Comparison of ENCODE assay signal across 8 cellular contexts in genomic region chr18:3624546-3624817, GRCh38.
A peak's percentile ranks its signal among the peaks of the same experiment; 100 is the strongest.
DNase-seq lines count a peak whose midpoint lies in the region; ATAC-seq, FAIRE-seq and TF ChIP-seq lines count a peak whose summit lies in the region.

No MANE protein-coding gene starts in this region.

- no peaks in the 10 kb centered on the region for H3K27me3 Mint-ChIP-seq in CD4-positive, alpha-beta memory T cell
- H3K27me3 Mint-ChIP-seq in endothelial cell (ENCODE audit: unreplicated experiment) (peaks cover 6% of the 10 kb centered on the region), progenitor cell of endocrine pancreas (peaks cover 10% of the 10 kb centered on the region)

- peak overlapping the region in 7 of 8 donors; percentile 14 to 80 (median 41) for H3K4me3 Mint-ChIP-seq in CD4-positive, alpha-beta memory T cell
- H3K4me3 Mint-ChIP-seq in endothelial cell (ENCODE audit: unreplicated experiment) (no peak overlapping the region), progenitor cell of endocrine pancreas (ENCODE audit: low read depth) (peak overlapping the region; percentile 0)

- intact Hi-C loops in CD4-positive, alpha-beta memory T cell (cut with micrococcal nuclease) = loop anchor here (2.0 kb wide), 1 partner anchor 20 kb away; no protein-coding TSS in a partner anchor

- no peaks in the 10 kb centered on the region for H3K36me3 ChIP-seq in CD4-positive, alpha-beta memory T cell (ENCODE audit: insufficient read depth, low read length)
- H3K36me3 ChIP-seq in RWPE2 (ENCODE audit: low read depth) = no peaks in the 10 kb centered on the region

- TF ChIP-seq CTCF in RWPE2 (IDR thresholded peaks at IDR 0.05; ENCODE audit: poor library complexity, severe bottlenecking) (no peak), endothelial cell (IDR thresholded peaks at IDR 0.05; ENCODE audit: unreplicated experiment) (no peak), progenitor cell of endocrine pancreas (IDR thresholded peaks at IDR 0.05; ENCODE audit: unreplicated experiment) (no peak)

- H3K27ac Mint-ChIP-seq in CD4-positive, alpha-beta memory T cell = peak overlapping the region; percentile 38 to 85 (median 57)
- peak overlapping the region; percentile 85 for H3K27ac Mint-ChIP-seq in endothelial cell (ENCODE audit: unreplicated experiment)
- peak overlapping the region; percentile 97 for H3K27ac Mint-ChIP-seq in progenitor cell of endocrine pancreas

- ATAC-seq in RWPE2 (ENCODE audit: low read depth) = no peak

- CTCF ChIA-PET in CD4-positive, alpha-beta memory T cell (lab: Charles Lee; ENCODE audit: partially characterized antibody) = interaction anchor here (0.8 to 1.4 kb wide), 3 partner anchors 30 to 170 kb away, joined by 3 to 6 read pairs (median 3); no protein-coding TSS in a partner anchor

- no peak for DNase-seq in CD4-positive, alpha-beta memory T cell
- DNase-seq in RWPE2 (ENCODE audit: low spot score) (no peak), endothelial cell (ENCODE audit: low spot score) (no peak), progenitor cell of endocrine pancreas (ENCODE audit: low spot score, unreplicated experiment) (no peak), urothelium cell line (ENCODE audit: low spot score) (no peak), DMS53 treated with DMSO at 0.1 percent for 48 hours (lab: John Stamatoyannopoulos, UW; ENCODE audit: unreplicated experiment) (no peak), cerebellar cortex (ENCODE audit: low spot score) (no peak), NCI-H1105 treated with DMSO at 0.1 percent for 48 hours (lab: John Stamatoyannopoulos, UW) (no peak)

- peaks cover 12 to 23% (median 16%) of the 10 kb centered on the region in 4 donors for H3K4me1 Mint-ChIP-seq in CD4-positive, alpha-beta memory T cell
- peaks cover 16% of the 10 kb centered on the region for H3K4me1 Mint-ChIP-seq in endothelial cell (ENCODE audit: unreplicated experiment)
- peaks cover 31% of the 10 kb centered on the region for H3K4me1 Mint-ChIP-seq in progenitor cell of endocrine pancreas (ENCODE audit: low read depth)

- no peaks in the 10 kb centered on the region for H3K27me3 ChIP-seq in CD4-positive, alpha-beta memory T cell (ENCODE audit: insufficient read depth, low read length)
- no peaks in the 10 kb centered on the region for H3K27me3 ChIP-seq in RWPE2 (ENCODE audit: insufficient read depth, poor library complexity, severe bottlenecking)

- H3K9me3 ChIP-seq in CD4-positive, alpha-beta memory T cell (ENCODE audit: control insufficient read depth in 1 of 2, low read length in 2 of 2) = no peaks in the 10 kb centered on the region
- no peaks in the 10 kb centered on the region for H3K9me3 ChIP-seq in RWPE2 (ENCODE audit: severe bottlenecking)

- H3K27ac ChIP-seq in CD4-positive, alpha-beta memory T cell (ENCODE audit: low read depth, low read length) = no peak overlapping the region
- peak overlapping the region; percentile 99 for H3K27ac ChIP-seq in RWPE2 (ENCODE audit: poor library complexity, severe bottlenecking)

- H3K9me3 Mint-ChIP-seq in CD4-positive, alpha-beta memory T cell = no peaks in the 10 kb centered on the region
- no peaks in the 10 kb centered on the region for H3K9me3 Mint-ChIP-seq in endothelial cell (ENCODE audit: unreplicated experiment)
- no peaks in the 10 kb centered on the region for H3K9me3 Mint-ChIP-seq in progenitor cell of endocrine pancreas (ENCODE audit: low read depth)

- no peak for FAIRE-seq in urothelium cell line (lab: Jason Lieb, UNC)

- POLR2A ChIA-PET in CD4-positive, alpha-beta memory T cell (lab: Charles Lee; ENCODE audit: partially characterized antibody) = interaction anchor here (1.6 to 1.8 kb wide), 2 partner anchors 18 to 30 kb away, joined by 6 to 7 read pairs; no protein-coding TSS in a partner anchor

- no peaks in the 10 kb centered on the region for H3K36me3 Mint-ChIP-seq in CD4-positive, alpha-beta memory T cell
- H3K36me3 Mint-ChIP-seq in endothelial cell (ENCODE audit: low read depth, unreplicated experiment) (no peaks in the 10 kb centered on the region), progenitor cell of endocrine pancreas (ENCODE audit: insufficient read depth) (no peaks in the 10 kb centered on the region)

- H3K4me1 ChIP-seq in CD4-positive, alpha-beta memory T cell (ENCODE audit: insufficient read depth, low read length) = peaks cover 19% of the 10 kb centered on the region
- H3K4me1 ChIP-seq in RWPE2 (ENCODE audit: insufficient read depth, poor library complexity, severe bottlenecking) = peaks cover 48% of the 10 kb centered on the region

- no peak overlapping the region for H3K4me3 ChIP-seq in CD4-positive, alpha-beta memory T cell (ENCODE audit: low read length in 2 of 2)
- H3K4me3 ChIP-seq in RWPE2 (ENCODE audit: severe bottlenecking) = peak overlapping the region; percentile 9
